In the genomic region with DNA sequence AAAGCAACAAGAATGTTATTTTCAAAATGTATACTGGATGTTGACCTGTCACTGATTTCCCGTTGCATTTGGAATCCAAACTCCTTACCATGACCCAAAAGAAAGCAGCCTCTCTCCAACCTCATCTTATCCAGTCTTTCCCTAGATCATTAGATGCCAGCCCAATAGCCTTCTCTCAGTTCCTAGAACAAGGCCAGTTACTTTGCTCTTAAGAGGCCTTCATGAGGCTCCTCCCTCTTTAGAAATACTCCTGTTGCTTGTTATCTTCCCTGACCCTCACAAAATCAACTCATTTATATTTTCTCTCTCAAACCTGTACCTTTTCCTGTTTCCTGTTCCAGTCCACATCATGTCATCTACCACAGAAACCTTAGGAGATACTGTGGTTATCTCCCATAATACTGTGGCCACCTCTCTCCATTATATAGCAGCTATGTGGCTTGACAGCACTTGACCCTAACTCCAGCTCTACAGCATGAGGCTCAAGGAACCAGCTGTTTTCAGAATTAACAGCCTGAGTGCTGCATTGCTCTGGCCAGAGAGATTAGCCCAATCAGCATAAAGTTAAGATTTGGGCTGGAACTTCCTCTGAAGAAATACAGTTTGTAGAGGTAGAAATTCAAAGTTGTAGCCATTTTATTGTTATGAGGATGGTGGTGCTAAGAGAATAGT, we compare ENCODE assay signal across 22 cellular contexts. TPM values are rescaled to one million over a fixed set of nuclear protein-coding genes. Genes with fewer than 3 reads are reported as not detected.
A peak's percentile ranks its signal among the peaks of the same experiment; 100 is the strongest.
DNase-seq lines count a peak whose midpoint lies in the region; ATAC-seq and TF ChIP-seq lines count a peak whose summit lies in the region.
"Had no signal": no experiment of that assay in that cellular context is flagged by ENCODE, and none has a peak within 500 bp of the region (broad histone marks: within the 10 kb centered on the region; RNA-seq: fewer than 3 reads in every experiment).

No MANE protein-coding gene starts in this region.

- no peaks in the 10 kb centered on the region for H3K27me3 ChIP-seq in right cardiac atrium (ENCODE audit: control insufficient read depth, insufficient read depth)
- H3K27me3 ChIP-seq: pancreas, uterus had no signal

- H3K4me1 ChIP-seq in right cardiac atrium (ENCODE audit: control insufficient read depth, insufficient read depth, low read length) = peaks cover 2% of the 10 kb centered on the region
- H3K4me1 ChIP-seq: uterus had no signal

- peaks cover 19% of the 10 kb centered on the region for H3K4me1 Mint-ChIP-seq in activated CD8-positive, alpha-beta T cell treated with anti-CD3 and anti-CD28 coated beads, Interleukin-2, amount 10 ng/mL, durations not matched to agents 7 days and 5 days (ENCODE audit: low read depth)
- no peaks in the 10 kb centered on the region for H3K4me1 Mint-ChIP-seq in progenitor cell of endocrine pancreas (ENCODE audit: low read depth)

- H3K27ac Mint-ChIP-seq in activated CD8-positive, alpha-beta T cell treated with anti-CD3 and anti-CD28 coated beads, Interleukin-2, amount 10 ng/mL, durations not matched to agents 7 days and 5 days = no peak overlapping the region
- H3K27ac Mint-ChIP-seq in progenitor cell of endocrine pancreas = peak overlapping the region; percentile 8
- H3K27ac Mint-ChIP-seq: activated T-helper 2 cell treated with anti-CD3 and anti-CD28 coated beads, Interferon-gamma antibody, Interleukin-2, Interleukin-4, amounts not matched to agents 10 μg/mL and 5 μg/mL and 100 μg/mL, durations not matched to agents 14 hours and 24 hours and 36 hours; stimulated activated memory B cell treated with anti-CD40 and anti-IgM and Interleukin-4, amounts not matched to agents 10 μg/mL and 1 μg/mL and 100 μg/mL, for 72 hours had no signal

- intact Hi-C loops in right cardiac atrium (cut with DNase I) = no loop called here
- intact Hi-C loops in left cardiac atrium (cut with DNase I) = no loop called here

- H3K9me3 ChIP-seq in right cardiac atrium (ENCODE audit: control insufficient read depth, low read length) = no peaks in the 10 kb centered on the region
- H3K9me3 ChIP-seq: pancreas, uterus had no signal

- H3K4me3 Mint-ChIP-seq in activated CD8-positive, alpha-beta T cell treated with anti-CD3 and anti-CD28 coated beads, Interleukin-2, amount 10 ng/mL, durations not matched to agents 7 days and 5 days = no peak overlapping the region
- no peak overlapping the region for H3K4me3 Mint-ChIP-seq in progenitor cell of endocrine pancreas (ENCODE audit: low read depth)
- H3K4me3 Mint-ChIP-seq: stimulated activated memory B cell treated with anti-CD40 and anti-IgM and Interleukin-4, amounts not matched to agents 10 μg/mL and 1 μg/mL and 100 μg/mL, for 72 hours had no signal

- CTCF ChIA-PET in activated CD8-positive, alpha-beta T cell treated with anti-CD3 and anti-CD28 coated beads, Interleukin-2, amount 10 ng/mL, durations not matched to agents 7 days and 5 days (lab: Charles Lee) = interaction anchor here (1.2 to 2.2 kb wide), 3 partner anchors 10 to 606 kb away, joined by 4 to 8 read pairs (median 6); no protein-coding TSS in a partner anchor

- DNase-seq in NCI-H2227 (lab: John Stamatoyannopoulos, UW; ENCODE audit: unreplicated experiment) (peak; percentile 10), NCI-H2227 treated with DMSO at 0.1 percent for 48 hours (lab: John Stamatoyannopoulos, UW) (no peak), right cardiac atrium (peak in 1 of 3 donors; percentile 28), left cardiac atrium (no peak), progenitor cell of endocrine pancreas (ENCODE audit: low spot score, unreplicated experiment) (no peak), NCI-H2107 (lab: John Stamatoyannopoulos, UW) (no peak)
- no peak for DNase-seq in activated CD8-positive, alpha-beta T cell treated with anti-CD3 and anti-CD28 coated beads, Interleukin-2, amount 10 ng/mL, durations not matched to agents 7 days and 5 days
- DNase-seq: 8988T; anterior cingulate cortex; Calu3; central memory CD4-positive, alpha-beta T cell; kidney; mammary epithelial cell; NCI-H526; pancreas; SHP77 treated with DMSO at 0.1 percent for 48 hours; uterus had no signal

- H3K27ac ChIP-seq in right cardiac atrium (ENCODE audit: low read length) = no peak overlapping the region
- H3K27ac ChIP-seq: pancreas, uterus had no signal

- no peak for TF ChIP-seq CTCF in progenitor cell of endocrine pancreas (IDR thresholded peaks at IDR 0.05; ENCODE audit: unreplicated experiment)

- no peaks in the 10 kb centered on the region for H3K9me3 Mint-ChIP-seq in activated CD8-positive, alpha-beta T cell treated with anti-CD3 and anti-CD28 coated beads, Interleukin-2, amount 10 ng/mL, durations not matched to agents 7 days and 5 days (ENCODE audit: insufficient read depth)
- no peaks in the 10 kb centered on the region for H3K9me3 Mint-ChIP-seq in progenitor cell of endocrine pancreas (ENCODE audit: low read depth)
- H3K9me3 Mint-ChIP-seq: activated T-helper 2 cell treated with anti-CD3 and anti-CD28 coated beads, Interferon-gamma antibody, Interleukin-2, Interleukin-4, amounts not matched to agents 10 μg/mL and 5 μg/mL and 100 μg/mL, durations not matched to agents 14 hours and 24 hours and 36 hours; stimulated activated memory B cell treated with anti-CD40 and anti-IgM and Interleukin-4, amounts not matched to agents 10 μg/mL and 1 μg/mL and 100 μg/mL, for 72 hours had no signal

- WGBS in right cardiac atrium = 90% methylated on average over 1 of the region's 1 CpG

- ATAC-seq in right cardiac atrium (peak; percentile 31 to 45), left cardiac atrium (no peak), HG03460 (IDR thresholded peaks at IDR 0.05; ENCODE audit: unreplicated experiment) (no peak)
- peak; percentile 35 for ATAC-seq in activated CD8-positive, alpha-beta T cell treated with anti-CD3 and anti-CD28 coated beads, Interleukin-2, amount 10 ng/mL, durations not matched to agents 7 days and 5 days
- ATAC-seq: activated CD4-positive, CD25-positive, alpha-beta regulatory T cell treated with anti-CD3 and anti-CD28 coated beads, Interleukin-2, amount 50 U/mL, for 24 hours; HCT116; stimulated activated memory B cell treated with anti-CD40 and anti-IgM and Interleukin-4, amounts not matched to agents 10 μg/mL and 1 μg/mL and 100 μg/mL, for 72 hours had no signal

- POLR2A ChIA-PET in activated CD8-positive, alpha-beta T cell treated with anti-CD3 and anti-CD28 coated beads, Interleukin-2, amount 10 ng/mL, durations not matched to agents 7 days and 5 days (lab: Charles Lee) = interaction anchor here (0.7 to 1.6 kb wide), 2 partner anchors 9 to 22 kb away, joined by 3 read pairs; partner anchors contain the start of gene SRBD1

- H3K4me3 ChIP-seq in right cardiac atrium (ENCODE audit: low read length) = no peak overlapping the region
- H3K4me3 ChIP-seq: pancreas, uterus had no signal

- peaks cover 27% of the 10 kb centered on the region for H3K36me3 Mint-ChIP-seq in activated CD8-positive, alpha-beta T cell treated with anti-CD3 and anti-CD28 coated beads, Interleukin-2, amount 10 ng/mL, durations not matched to agents 7 days and 5 days (ENCODE audit: low read depth)
- peaks cover 10% of the 10 kb centered on the region for H3K36me3 Mint-ChIP-seq in progenitor cell of endocrine pancreas (ENCODE audit: insufficient read depth)

- H3K27me3 Mint-ChIP-seq in activated CD8-positive, alpha-beta T cell treated with anti-CD3 and anti-CD28 coated beads, Interleukin-2, amount 10 ng/mL, durations not matched to agents 7 days and 5 days (ENCODE audit: low read depth) = no peaks in the 10 kb centered on the region
- no peaks in the 10 kb centered on the region for H3K27me3 Mint-ChIP-seq in progenitor cell of endocrine pancreas
- H3K27me3 Mint-ChIP-seq: stimulated activated memory B cell treated with anti-CD40 and anti-IgM and Interleukin-4, amounts not matched to agents 10 μg/mL and 1 μg/mL and 100 μg/mL, for 72 hours had no signal

RNA-seq across cellular contexts. Expression of gene SRBD1, which starts 22.8 kb away (rescaled TPM):
- total RNA-seq in right cardiac atrium (10 to 100 TPM in 3 of 4 donors, 1 to 10 TPM in 1; 9.1 to 13.6 (median 13.1) TPM), left cardiac atrium (10 to 100 TPM in 1 of 2 donors, 1 to 10 TPM in 1; 8.8 to 13.2 TPM), progenitor cell of endocrine pancreas (13.8 and 17.0 TPM in 2 replicates)
- 4.2 TPM for polyA plus RNA-seq in right cardiac atrium
- total RNA-seq in activated CD8-positive, alpha-beta T cell treated with anti-CD3 and anti-CD28 coated beads, Interleukin-2, amount 10 ng/mL, durations not matched to agents 7 days and 5 days = 10 to 100 TPM; 19.2 to 22.7 TPM

Comparison
In these comparisons a context has a peak if more than half of its experiments do, and no peak if none do; other contexts are left out.
1. ATAC-seq: peak in right cardiac atrium (2 of 2) and activated CD8-positive, alpha-beta T cell treated with anti-CD3 and anti-CD28 coated beads, Interleukin-2, amount 10 ng/mL, durations not matched to agents 7 days and 5 days (single experiment); none in left cardiac atrium (0 of 2) and HG03460 (single experiment).